1 cellular context compared by ENCODE assay signal in genomic region chr6:111550953-111551352, GRCh38.
A peak's percentile ranks its signal among the peaks of the same experiment; 100 is the strongest.
TF ChIP-seq lines count a peak whose summit lies in the region.

No MANE protein-coding gene starts in this region.

TF ChIP-seq in K562, 482 proteins besides CTCF, POLR2A, EP300 and RAD21:
- TF ChIP-seq NR2C2 (CRISPR knock-in tag; IDR thresholded peaks at IDR 0.05) (no peak), NR2C2 (tag; IDR thresholded peaks at IDR 0.05) (0 out of 2 replicates have a peak, but pooled peaks have one; percentile 10), ZNF3 (CRISPR knock-in tag; IDR thresholded peaks at IDR 0.05) (no peak)
- TF ChIP-seq, protein P1, sequence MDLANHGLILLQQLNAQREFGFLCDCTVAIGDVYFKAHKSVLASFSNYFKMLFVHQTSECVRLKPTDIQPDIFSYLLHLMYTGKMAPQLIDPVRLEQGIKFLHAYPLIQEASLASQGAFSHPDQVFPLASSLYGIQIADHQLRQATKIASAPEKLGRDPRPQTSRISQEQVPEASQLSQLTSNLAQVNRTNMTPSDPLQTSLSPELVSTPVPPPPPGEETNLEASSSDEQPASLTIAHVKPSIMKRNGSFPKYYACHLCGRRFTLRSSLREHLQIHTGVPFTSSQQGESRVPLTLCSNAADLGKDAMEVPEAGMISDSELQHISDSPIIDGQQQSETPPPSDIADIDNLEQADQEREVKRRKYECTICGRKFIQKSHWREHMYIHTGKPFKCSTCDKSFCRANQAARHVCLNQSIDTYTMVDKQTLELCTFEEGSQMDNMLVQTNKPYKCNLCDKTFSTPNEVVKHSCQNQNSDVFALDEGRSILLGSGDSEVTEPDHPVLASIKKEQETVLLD (IDR thresholded peaks at IDR 0.05): no peak
